ENCODE assay signal across 22 cellular contexts in genomic region chr3:186132487-186132886, GRCh38. TPM values are rescaled to one million over a fixed set of nuclear protein-coding genes. Genes with fewer than 3 reads are reported as not detected.
"Had no signal": no experiment of that assay in that cellular context is flagged by ENCODE, and none has a peak within 500 bp of the region (broad histone marks: within the 10 kb centered on the region; RNA-seq: fewer than 3 reads in every experiment).

No MANE protein-coding gene starts in this region.

- H3K79me2 ChIP-seq: hepatocyte had no signal

- H3K27me3 ChIP-seq: esophagus muscularis mucosa, gastroesophageal sphincter, heart left ventricle, hepatocyte, left lung, pancreas, right lobe of liver, tibial nerve, upper lobe of left lung had no signal

- H3K4me3 ChIP-seq: esophagus muscularis mucosa, gastroesophageal sphincter, heart left ventricle, hepatocyte, left lung, pancreas, right lobe of liver, thoracic aorta, tibial nerve, upper lobe of left lung had no signal

- H2AFZ ChIP-seq: hepatocyte had no signal

- H3K9me3 Mint-ChIP-seq: dendritic cell treated with granulocyte-macrophage colony-stimulating factor and Interleukin-4, amounts not matched to agents 40 ng/mL and 50 ng/mL, for 4 days; mesothelial cell of epicardium; naive thymus-derived CD4-positive, alpha-beta T cell; nephron progenitor cell had no signal

- H3K36me3 Mint-ChIP-seq: mesothelial cell of epicardium; naive thymus-derived CD4-positive, alpha-beta T cell had no signal

- H3K9me3 ChIP-seq: esophagus muscularis mucosa, gastroesophageal sphincter, heart left ventricle, left lung, pancreas, right lobe of liver, thoracic aorta, tibial nerve, upper lobe of left lung had no signal

- H3K36me3 ChIP-seq: esophagus muscularis mucosa, gastroesophageal sphincter, heart left ventricle, left lung, pancreas, right lobe of liver, thoracic aorta, tibial nerve, upper lobe of left lung had no signal

- H3K4me3 Mint-ChIP-seq: dendritic cell treated with granulocyte-macrophage colony-stimulating factor and Interleukin-4, amounts not matched to agents 40 ng/mL and 50 ng/mL, for 4 days; mesothelial cell of epicardium; naive thymus-derived CD4-positive, alpha-beta T cell; nephron progenitor cell had no signal

- DNase-seq: effector CD8-positive, alpha-beta T cell; foreskin keratinocyte; heart left ventricle; left cardiac atrium; left lung; mesenchymal stem cell; naive thymus-derived CD4-positive, alpha-beta T cell; nephron progenitor cell; pancreas; right lobe of liver; small intestine; stimulated activated CD4-positive, alpha-beta T cell treated with anti-CD3 and anti-CD28 coated beads, Interleukin-15, amount 100 ng/mL, for 24 hours; stimulated activated CD4-positive, alpha-beta T cell treated with anti-CD3 and anti-CD28 coated beads, Interleukin-2, amount 100 ng/mL, for 48 hours; stimulated activated naive CD8-positive, alpha-beta T cell treated with anti-CD3 and anti-CD28 coated beads, Interleukin-15, Interleukin-2, amounts not matched to agents 100 U/mL and 50 U/mL, for 24 hours; upper lobe of left lung had no signal

- H3K4me1 ChIP-seq: esophagus muscularis mucosa, foreskin keratinocyte, gastroesophageal sphincter, heart left ventricle, left lung, right lobe of liver, tibial nerve, upper lobe of left lung had no signal

- H3K27ac Mint-ChIP-seq: dendritic cell treated with granulocyte-macrophage colony-stimulating factor and Interleukin-4, amounts not matched to agents 40 ng/mL and 50 ng/mL, for 4 days; mesothelial cell of epicardium; naive thymus-derived CD4-positive, alpha-beta T cell; nephron progenitor cell had no signal

- ATAC-seq: foreskin keratinocyte; gastroesophageal sphincter; heart left ventricle; left cardiac atrium; left lung; naive thymus-derived CD4-positive, alpha-beta T cell; stimulated activated naive CD8-positive, alpha-beta T cell treated with anti-CD3 and anti-CD28 coated beads, Interleukin-15, Interleukin-2, amounts not matched to agents 100 U/mL and 50 U/mL, for 24 hours had no signal

- H3K4me2 ChIP-seq: hepatocyte had no signal

- H3K27me3 Mint-ChIP-seq: dendritic cell treated with granulocyte-macrophage colony-stimulating factor and Interleukin-4, amounts not matched to agents 40 ng/mL and 50 ng/mL, for 4 days had no signal

- H3K27ac ChIP-seq: esophagus muscularis mucosa, foreskin keratinocyte, gastroesophageal sphincter, heart left ventricle, hepatocyte, left lung, pancreas, right lobe of liver, thoracic aorta, tibial nerve, upper lobe of left lung had no signal

RNA-seq across cellular contexts. Expression of gene ETV5, which starts 23.6 kb away (rescaled TPM):
- polyA plus RNA-seq: naive thymus-derived CD4-positive, alpha-beta T cell had no signal
